ENCODE assay signal across 39 cellular contexts in genomic region chr7:33067921-33068320, GRCh38.
"Had no signal": no experiment of that assay in that cellular context is flagged by ENCODE, and none has a peak within 500 bp of the region (broad histone marks: within the 10 kb centered on the region; RNA-seq: fewer than 3 reads in every experiment).

No MANE protein-coding gene starts in this region.

- H3K4me3 Mint-ChIP-seq: activated naive CD4-positive, alpha-beta T cell treated with anti-CD3 and anti-CD28 coated beads for 36 hours; activated naive CD4-positive, alpha-beta T cell treated with anti-CD3 and anti-CD28 coated beads, Interleukin-2, amount 10 ng/mL, durations not matched to agents 7 days and 5 days; activated naive CD4-positive, alpha-beta T cell treated with anti-CD3 and anti-CD28 coated beads, Interleukin-2, amount 50 U/mL, for 24 hours; activated naive CD8-positive, alpha-beta T cell; activated naive CD8-positive, alpha-beta T cell treated with anti-CD3 and anti-CD28 coated beads for 36 hours; activated naive CD8-positive, alpha-beta T cell treated with anti-CD3 and anti-CD28 coated beads, Interleukin-2, amount 10 ng/mL, durations not matched to agents 7 days and 5 days; activated naive CD8-positive, alpha-beta T cell treated with anti-CD3 and anti-CD28 coated beads, Interleukin-2, amount 50 U/mL, for 24 hours; activated T-cell treated with anti-CD3 and anti-CD28 coated beads, Interleukin-2, amount 50 U/mL, for 24 hours; activated T-cell treated with anti-CD3 and anti-CD28 coated beads, Interleukin-2, amount 50 U/mL, for 4 hours; activated T-cell treated with anti-CD3 and anti-CD28 coated beads, Interleukin-2, amount 50 U/mL, for 72 hours; activated T-helper 1 cell treated with anti-CD3 and anti-CD28 coated beads, Interleukin-12 subunit alpha, Interleukin-12 subunit beta, Interleukin-2, Interleukin-4 antibody, amounts not matched to agents 30 ng/mL and 10 ng/mL and 1 ng/mL, durations not matched to agents 14 hours and 24 hours and 36 hours; activated T-helper 17 cell treated with anti-CD3 and anti-CD28 coated beads, Interleukin-2, amount 50 U/mL, for 72 hours; brain; central memory CD8-positive, alpha-beta T cell had no signal

- H3K9me3 Mint-ChIP-seq: central memory CD8-positive, alpha-beta T cell had no signal

- H3K27me3 Mint-ChIP-seq: activated naive CD8-positive, alpha-beta T cell treated with anti-CD3 and anti-CD28 coated beads for 36 hours; activated T-cell treated with anti-CD3 and anti-CD28 coated beads, Interleukin-2, amount 50 U/mL, for 24 hours had no signal

- FAIRE-seq: astrocyte, bronchial epithelial cell had no signal

- H3K4me1 Mint-ChIP-seq: activated naive CD8-positive, alpha-beta T cell treated with anti-CD3 and anti-CD28 coated beads for 36 hours; activated T-helper 17 cell treated with anti-CD3 and anti-CD28 coated beads, Interleukin-2, amount 50 U/mL, for 72 hours had no signal

- H3K27ac Mint-ChIP-seq: activated naive CD4-positive, alpha-beta T cell treated with anti-CD3 and anti-CD28 coated beads for 36 hours; activated naive CD4-positive, alpha-beta T cell treated with anti-CD3 and anti-CD28 coated beads, Interleukin-2, amount 10 ng/mL, durations not matched to agents 7 days and 5 days; activated naive CD4-positive, alpha-beta T cell treated with anti-CD3 and anti-CD28 coated beads, Interleukin-2, amount 50 U/mL, for 24 hours; activated naive CD4-positive, alpha-beta T cell treated with anti-CD3 and anti-CD28 coated beads, Interleukin-2, amount 50 U/mL, for 72 hours; activated naive CD8-positive, alpha-beta T cell; activated naive CD8-positive, alpha-beta T cell treated with anti-CD3 and anti-CD28 coated beads for 36 hours; activated naive CD8-positive, alpha-beta T cell treated with anti-CD3 and anti-CD28 coated beads, Interleukin-2, amount 10 ng/mL, durations not matched to agents 7 days and 5 days; activated naive CD8-positive, alpha-beta T cell treated with anti-CD3 and anti-CD28 coated beads, Interleukin-2, amount 50 U/mL, for 24 hours; activated T-cell treated with anti-CD3 and anti-CD28 coated beads, Interleukin-2, amount 50 U/mL, for 24 hours; activated T-cell treated with anti-CD3 and anti-CD28 coated beads, Interleukin-2, amount 50 U/mL, for 72 hours; activated T-helper 1 cell treated with anti-CD3 and anti-CD28 coated beads, Interleukin-12 subunit alpha, Interleukin-12 subunit beta, Interleukin-2, Interleukin-4 antibody, amounts not matched to agents 30 ng/mL and 10 ng/mL and 1 ng/mL, durations not matched to agents 14 hours and 24 hours and 36 hours; activated T-helper 17 cell treated with anti-CD3 and anti-CD28 coated beads, Interleukin-2, amount 50 U/mL, for 72 hours; activated T-helper 2 cell treated with anti-CD3 and anti-CD28 coated beads, Interferon-gamma antibody, Interleukin-2, Interleukin-4, amounts not matched to agents 10 μg/mL and 5 μg/mL and 100 μg/mL, durations not matched to agents 14 hours and 24 hours and 36 hours; brain had no signal

- DNase-seq: activated effector memory CD4-positive, alpha-beta T cell treated with anti-CD3 and anti-CD28 coated beads, Interleukin-2, amount 50 U/mL, for 16 hours; activated effector memory CD4-positive, alpha-beta T cell treated with Interleukin-2 at 50 U/mL for 16 hours; activated gamma-delta T cell; activated gamma-delta T cell treated with Interleukin-2 at 50 U/mL for 16 hours; activated naive CD4-positive, alpha-beta T cell; activated naive CD4-positive, alpha-beta T cell treated with anti-CD3 and anti-CD28 coated beads for 36 hours; activated naive CD4-positive, alpha-beta T cell treated with anti-CD3 and anti-CD28 coated beads, Interleukin-2, amount 10 ng/mL, durations not matched to agents 7 days and 5 days; activated naive CD4-positive, alpha-beta T cell treated with anti-CD3 and anti-CD28 coated beads, Interleukin-2, amount 50 U/mL, for 16 hours; activated naive CD4-positive, alpha-beta T cell treated with Interleukin-2 at 50 U/mL for 16 hours; activated naive CD8-positive, alpha-beta T cell treated with anti-CD3 and anti-CD28 coated beads for 36 hours; activated naive CD8-positive, alpha-beta T cell treated with anti-CD3 and anti-CD28 coated beads, Interleukin-2, amount 10 ng/mL, durations not matched to agents 7 days and 5 days; activated naive CD8-positive, alpha-beta T cell treated with anti-CD3 and anti-CD28 coated beads, Interleukin-2, amount 50 U/mL, for 24 hours; activated T-cell treated with anti-CD3 and anti-CD28 coated beads, Interleukin-2, amount 50 U/mL, for 24 hours; activated T-cell treated with anti-CD3 and anti-CD28 coated beads, Interleukin-2, amount 50 U/mL, for 4 hours; activated T-cell treated with anti-CD3 and anti-CD28 coated beads, Interleukin-2, amount 50 U/mL, for 48 hours; activated T-cell treated with anti-CD3 and anti-CD28 coated beads, Interleukin-2, amount 50 U/mL, for 72 hours; adrenal gland; amniotic stem cell; amygdala; anterior cingulate cortex; aorta; body of pancreas; brain microvascular endothelial cell; caudate nucleus; central memory CD4-positive, alpha-beta T cell; cerebellar nuclear complex had no signal

- H3K4me3 ChIP-seq: adrenal gland, ascending aorta, body of pancreas, breast epithelium, cardiac muscle cell had no signal

- H3K27ac ChIP-seq: adrenal gland, ascending aorta, body of pancreas, brain microvascular endothelial cell, breast epithelium, cardiac muscle cell had no signal

- H3K36me3 ChIP-seq: adrenal gland, ascending aorta, brain microvascular endothelial cell, breast epithelium, cardiac muscle cell had no signal

- ATAC-seq: activated naive CD4-positive, alpha-beta T cell treated with anti-CD3 and anti-CD28 coated beads, Interleukin-2, amount 50 U/mL, for 72 hours; activated naive CD8-positive, alpha-beta T cell treated with anti-CD3 and anti-CD28 coated beads, Interleukin-2, amount 50 U/mL, for 24 hours; activated T-cell treated with anti-CD3 and anti-CD28 coated beads, Interleukin-2, amount 50 U/mL, for 4 hours; activated T-cell treated with anti-CD3 and anti-CD28 coated beads, Interleukin-2, amount 50 U/mL, for 72 hours; activated T-helper 17 cell treated with anti-CD3 and anti-CD28 coated beads, Interleukin-2, amount 50 U/mL, for 72 hours; body of pancreas had no signal

- H3K4me1 ChIP-seq: ascending aorta, breast epithelium had no signal

- H3K27me3 ChIP-seq: adrenal gland, ascending aorta, body of pancreas, brain microvascular endothelial cell, breast epithelium, cardiac muscle cell had no signal
